In genomic region chr3:27606537-27606936, GRCh38 we compare ENCODE assay signal across 27 cellular contexts.
DNase-seq lines count a peak whose midpoint lies in the region; ATAC-seq, FAIRE-seq and TF ChIP-seq lines count a peak whose summit lies in the region.
"Had no signal": no experiment of that assay in that cellular context is flagged by ENCODE, and none has a peak within 500 bp of the region (broad histone marks: within the 10 kb centered on the region; RNA-seq: fewer than 3 reads in every experiment).

No MANE protein-coding gene starts in this region.

- CTCF ChIA-PET in K562 (lab: Yijun Ruan, JAX; ENCODE audit: low intra/inter-chr PET ratio), result no interaction called here

- H2AFZ ChIP-seq in K562 (ENCODE audit: low read depth, low read length), result no peak overlapping the region

- BruUV-seq in K562 (replicated peaks; lab: Mats Ljungman, UMichigan), result no TSS peak

- no peak overlapping the region for H3K27ac Mint-ChIP-seq in effector memory CD8-positive, alpha-beta T cell
- H3K27ac Mint-ChIP-seq: activated naive CD4-positive, alpha-beta T cell treated with anti-CD3 and anti-CD28 coated beads, Interleukin-2, amount 50 U/mL, for 24 hours; activated T-helper 1 cell treated with anti-CD3 and anti-CD28 coated beads, Interleukin-12 subunit alpha, Interleukin-12 subunit beta, Interleukin-2, Interleukin-4 antibody, amounts not matched to agents 30 ng/mL and 10 ng/mL and 1 ng/mL, durations not matched to agents 14 hours and 24 hours and 36 hours had no signal

- TF ChIP-seq EP300 in K562 (IDR thresholded peaks at IDR 0.05; ENCODE audit: low read length), result no peak

- DNase-seq in EH (ENCODE audit: low read depth), result peak; percentile 57
- DNase-seq in NCI-H226, result peak; percentile 26
- no peak for DNase-seq in K562 (ENCODE audit: extremely low read depth in 1 of 4, low spot score in 3 of 4)
- peak; percentile 47 to 82 for DNase-seq in foreskin keratinocyte
- no peak for DNase-seq in mucosa of gallbladder (ENCODE audit: low spot score)
- no peak for DNase-seq in germinal center (ENCODE audit: low spot score)
- DNase-seq in effector memory CD8-positive, alpha-beta T cell, result no peak
- DNase-seq: activated B cell treated with CpG ODN at 0.5 μM for 24 hours; anterior cingulate cortex; central memory CD4-positive, alpha-beta T cell; dorsolateral prefrontal cortex; gastrocnemius medialis; hypothalamus; lower lobe of right lung; NCI-H510A treated with DMSO at 0.1 percent for 48 hours; right lobe of liver; stomach; T-helper 9 cell; tibial artery had no signal

- intact Hi-C loops in K562 (cut with micrococcal nuclease), result no loop called here

- H3K36me3 ChIP-seq in K562 (ENCODE audit: control insufficient read depth, insufficient read depth, low read length), result no peaks in the 10 kb centered on the region
- H3K36me3 ChIP-seq: gastrocnemius medialis, lower lobe of right lung, right lobe of liver, stomach, tibial artery had no signal

- in situ Hi-C loops in K562 (cut with MboI), result no loop called here

- H3K27me3 Mint-ChIP-seq in effector memory CD8-positive, alpha-beta T cell, result no peaks in the 10 kb centered on the region
- H3K27me3 Mint-ChIP-seq: activated B cell treated with CpG ODN at 0.5 μM for 24 hours; activated naive CD4-positive, alpha-beta T cell treated with anti-CD3 and anti-CD28 coated beads, Interleukin-2, amount 50 U/mL, for 24 hours had no signal

- H3K4me1 Mint-ChIP-seq in effector memory CD8-positive, alpha-beta T cell (ENCODE audit: low read depth in 2 of 2), result no peaks in the 10 kb centered on the region
- H3K4me1 Mint-ChIP-seq: activated naive CD4-positive, alpha-beta T cell treated with anti-CD3 and anti-CD28 coated beads, Interleukin-2, amount 50 U/mL, for 24 hours had no signal

- no peaks in the 10 kb centered on the region for H3K27me3 ChIP-seq in K562 (ENCODE audit: control insufficient read depth in 2 of 2, insufficient read depth in 2 of 2, low read length in 2 of 2)
- H3K27me3 ChIP-seq in foreskin keratinocyte, result no peaks in the 10 kb centered on the region
- H3K27me3 ChIP-seq: dorsolateral prefrontal cortex, gastrocnemius medialis, right lobe of liver, stomach, tibial artery had no signal

- H3K9ac ChIP-seq in K562 (ENCODE audit: insufficient read depth in 1 of 2, low read depth in 2 of 2, low read length in 2 of 2), result no peak overlapping the region
- H3K9ac ChIP-seq: KMS-11 had no signal

- H3K4me2 ChIP-seq in K562 (ENCODE audit: insufficient read depth, low read length), result no peak overlapping the region
- H3K4me2 ChIP-seq: KMS-11 had no signal

- 0% methylated on average over 3 of the region's 3 CpGs for WGBS in K562 (ENCODE audit: insufficient coverage, low coverage, missing lambda C conversion rate)

- no peaks in the 10 kb centered on the region for H3K79me2 ChIP-seq in K562 (ENCODE audit: control insufficient read depth, insufficient read depth, low read length)

- FAIRE-seq in K562 (lab: Jason Lieb, UNC), result no peak
- FAIRE-seq: endothelial cell of umbilical vein, H1, HTR-8/SVneo had no signal

- no peak for TF ChIP-seq POLR2A in K562 (conservative IDR thresholded peaks at IDR 0.05)

- no peaks in the 10 kb centered on the region for H4K20me1 ChIP-seq in K562 (replicated peaks; ENCODE audit: control insufficient read depth, insufficient read depth, low read length)

- H3K36me3 Mint-ChIP-seq in effector memory CD8-positive, alpha-beta T cell (ENCODE audit: insufficient read depth), result no peaks in the 10 kb centered on the region
- H3K36me3 Mint-ChIP-seq: activated naive CD4-positive, alpha-beta T cell treated with anti-CD3 and anti-CD28 coated beads, Interleukin-2, amount 50 U/mL, for 24 hours; CD14-positive monocyte had no signal

- no peaks in the 10 kb centered on the region for H3K9me1 ChIP-seq in K562 (ENCODE audit: control insufficient read depth, insufficient read depth, low read length)

- no peaks in the 10 kb centered on the region for H3K4me1 ChIP-seq in K562 (replicated peaks in 1 of 2; ENCODE audit: control insufficient read depth in 2 of 2, insufficient read depth in 2 of 2, low read length in 2 of 2)
- peaks cover 13% of the 10 kb centered on the region for H3K4me1 ChIP-seq in foreskin keratinocyte
- H3K4me1 ChIP-seq: gastrocnemius medialis, right lobe of liver, tibial artery had no signal

- no peaks in the 10 kb centered on the region for H3K9me3 ChIP-seq in K562 (replicated peaks; ENCODE audit: control insufficient read depth, insufficient read depth, low read depth, low read length)
- H3K9me3 ChIP-seq: gastrocnemius medialis, lower lobe of right lung, right lobe of liver, tibial artery had no signal

- H3K4me3 ChIP-seq in K562, result no peak overlapping the region
- H3K4me3 ChIP-seq: dorsolateral prefrontal cortex, gastrocnemius medialis, lower lobe of right lung, right lobe of liver, stomach, tibial artery had no signal

- TF ChIP-seq RAD21 in K562 (CRISPR knock-in tag; conservative IDR thresholded peaks at IDR 0.05 in 1 of 2, IDR thresholded peaks at IDR 0.05 in 1 of 2), result no peak

- ATAC-seq in K562 (no peak), foreskin keratinocyte (peak; percentile 78), GM19467 (IDR thresholded peaks at IDR 0.05; ENCODE audit: unreplicated experiment) (no peak)
- no peak for ATAC-seq in effector memory CD8-positive, alpha-beta T cell (replicated peaks)
- ATAC-seq: gastrocnemius medialis, lower lobe of right lung, right lobe of liver had no signal

- no peak overlapping the region for H3K27ac ChIP-seq in K562 (ENCODE audit: extremely low read depth, low read depth, low read length)
- no peak overlapping the region for H3K27ac ChIP-seq in foreskin keratinocyte
- H3K27ac ChIP-seq: dorsolateral prefrontal cortex, gastrocnemius medialis, KMS-11, lower lobe of right lung, right lobe of liver, tibial artery had no signal

- peaks cover 0 to 5% of the 10 kb centered on the region in 2 donors for H3K9me3 Mint-ChIP-seq in effector memory CD8-positive, alpha-beta T cell
- H3K9me3 Mint-ChIP-seq: activated B cell treated with CpG ODN at 0.5 μM for 24 hours; activated naive CD4-positive, alpha-beta T cell treated with anti-CD3 and anti-CD28 coated beads, Interleukin-2, amount 50 U/mL, for 24 hours had no signal

- no peak for TF ChIP-seq CTCF in K562 (IDR thresholded peaks at IDR 0.05 in 2 of 3, conservative IDR thresholded peaks at IDR 0.05 in 1 of 3; ENCODE audit: insufficient read depth in 2 of 3, low read depth in 1 of 3, low read length in 3 of 3)
- no peak for TF ChIP-seq CTCF in foreskin keratinocyte (conservative IDR thresholded peaks at IDR 0.05)

- H3K4me3 Mint-ChIP-seq in effector memory CD8-positive, alpha-beta T cell, result no peak overlapping the region
- H3K4me3 Mint-ChIP-seq: activated B cell treated with CpG ODN at 0.5 μM for 24 hours; activated naive CD4-positive, alpha-beta T cell treated with anti-CD3 and anti-CD28 coated beads, Interleukin-2, amount 50 U/mL, for 24 hours; activated T-helper 1 cell treated with anti-CD3 and anti-CD28 coated beads, Interleukin-12 subunit alpha, Interleukin-12 subunit beta, Interleukin-2, Interleukin-4 antibody, amounts not matched to agents 30 ng/mL and 10 ng/mL and 1 ng/mL, durations not matched to agents 14 hours and 24 hours and 36 hours; CD14-positive monocyte had no signal

- POLR2A ChIA-PET in K562 (lab: Yijun Ruan, JAX), result no interaction called here

TF ChIP-seq in K562, 482 proteins besides CTCF, POLR2A, EP300 and RAD21:
- no peak for TF ChIP-seq ZNF561 (CRISPR knock-in tag; conservative IDR thresholded peaks at IDR 0.05)
- no peak for TF ChIP-seq ETV5 (CRISPR knock-in tag; IDR thresholded peaks at IDR 0.05; ENCODE audit: low read depth)
- peak; percentile 77 for TF ChIP-seq ZBTB17 (CRISPR knock-in tag; IDR thresholded peaks at IDR 0.05)
- no peak for TF ChIP-seq SMARCE1 (IDR thresholded peaks at IDR 0.05)
- TF ChIP-seq LEF1 (IDR thresholded peaks at IDR 0.05), result no peak
- TF ChIP-seq ELF4 (CRISPR knock-in tag; IDR thresholded peaks at IDR 0.05), result no peak

Comparison
In these comparisons a context has a peak if more than half of its experiments do, and no peak if none do; other contexts are left out.
1. DNase-seq: peak in EH (single experiment), NCI-H226 (single experiment) and foreskin keratinocyte (2 of 2); none in K562 (0 of 4), mucosa of gallbladder (single experiment), germinal center (single experiment) and effector memory CD8-positive, alpha-beta T cell (0 of 3).